In genomic region chr15:81075272-81075671, GRCh38 we compare ENCODE assay signal across 16 cellular contexts. TPM values are rescaled to one million over a fixed set of nuclear protein-coding genes. Genes with fewer than 3 reads are reported as not detected.
DNase-seq lines count a peak whose midpoint lies in the region; ATAC-seq lines count a peak whose summit lies in the region.
"Had no signal": no experiment of that assay in that cellular context is flagged by ENCODE, and none has a peak within 500 bp of the region (broad histone marks: within the 10 kb centered on the region; RNA-seq: fewer than 3 reads in every experiment).

No MANE protein-coding gene starts in this region.

- H3K4me3 Mint-ChIP-seq in activated CD4-positive, alpha-beta T cell treated with anti-CD3 and anti-CD28 coated beads, Interleukin-2, amount 10 ng/mL, durations not matched to agents 24 days and 14 days = no peak overlapping the region
- H3K4me3 Mint-ChIP-seq in activated naive CD8-positive, alpha-beta T cell treated with anti-CD3 and anti-CD28 coated beads, Interleukin-2, amount 50 U/mL, for 24 hours = no peak overlapping the region
- H3K4me3 Mint-ChIP-seq in activated naive CD8-positive, alpha-beta T cell treated with anti-CD3 and anti-CD28 coated beads for 36 hours = no peak overlapping the region
- H3K4me3 Mint-ChIP-seq in activated T-helper 1 cell treated with anti-CD3 and anti-CD28 coated beads, Interleukin-12 subunit alpha, Interleukin-12 subunit beta, Interleukin-2, Interleukin-4 antibody, amounts not matched to agents 30 ng/mL and 10 ng/mL and 1 ng/mL, durations not matched to agents 14 hours and 24 hours and 36 hours = no peak overlapping the region
- H3K4me3 Mint-ChIP-seq in stimulated activated effector memory CD8-positive, alpha-beta T cell treated with anti-CD3 and anti-CD28 coated beads, Interleukin-12 subunit alpha, Interleukin-12 subunit beta, amount 100 ng/mL, for 72 hours = no peak overlapping the region
- H3K4me3 Mint-ChIP-seq: CD4-positive, alpha-beta T cell; GM23338 had no signal

- peak overlapping the region; percentile 48 for H3K27ac Mint-ChIP-seq in activated CD4-positive, alpha-beta T cell treated with anti-CD3 and anti-CD28 coated beads, Interleukin-2, amount 10 ng/mL, durations not matched to agents 24 days and 14 days
- H3K27ac Mint-ChIP-seq in activated naive CD8-positive, alpha-beta T cell treated with anti-CD3 and anti-CD28 coated beads, Interleukin-2, amount 50 U/mL, for 24 hours = peak overlapping the region; percentile 7
- H3K27ac Mint-ChIP-seq in activated naive CD8-positive, alpha-beta T cell treated with anti-CD3 and anti-CD28 coated beads for 36 hours = no peak overlapping the region
- peak overlapping the region; percentile 48 for H3K27ac Mint-ChIP-seq in activated T-helper 1 cell treated with anti-CD3 and anti-CD28 coated beads, Interleukin-12 subunit alpha, Interleukin-12 subunit beta, Interleukin-2, Interleukin-4 antibody, amounts not matched to agents 30 ng/mL and 10 ng/mL and 1 ng/mL, durations not matched to agents 14 hours and 24 hours and 36 hours
- H3K27ac Mint-ChIP-seq in stimulated activated effector memory CD8-positive, alpha-beta T cell treated with anti-CD3 and anti-CD28 coated beads, Interleukin-12 subunit alpha, Interleukin-12 subunit beta, amount 100 ng/mL, for 72 hours = peak overlapping the region; percentile 65
- H3K27ac Mint-ChIP-seq: CD4-positive, alpha-beta T cell; GM23338 had no signal

- intact Hi-C loops in activated CD4-positive, alpha-beta T cell treated with anti-CD3 and anti-CD28 coated beads, Interleukin-2, amount 10 ng/mL, durations not matched to agents 24 days and 14 days (cut with micrococcal nuclease) = no loop called here
- intact Hi-C loops in activated T-helper 1 cell treated with anti-CD3 and anti-CD28 coated beads, Interleukin-12 subunit alpha, Interleukin-12 subunit beta, Interleukin-2, Interleukin-4 antibody, amounts not matched to agents 30 ng/mL and 10 ng/mL and 1 ng/mL, durations not matched to agents 14 hours and 24 hours and 36 hours (cut with micrococcal nuclease) = no loop called here

- H3K36me3 Mint-ChIP-seq in activated CD4-positive, alpha-beta T cell treated with anti-CD3 and anti-CD28 coated beads, Interleukin-2, amount 10 ng/mL, durations not matched to agents 24 days and 14 days (ENCODE audit: low read depth) = no peaks in the 10 kb centered on the region
- H3K36me3 Mint-ChIP-seq in activated naive CD8-positive, alpha-beta T cell treated with anti-CD3 and anti-CD28 coated beads, Interleukin-2, amount 50 U/mL, for 24 hours (ENCODE audit: low read depth) = peaks cover 1% of the 10 kb centered on the region
- peaks cover 1% of the 10 kb centered on the region for H3K36me3 Mint-ChIP-seq in activated naive CD8-positive, alpha-beta T cell treated with anti-CD3 and anti-CD28 coated beads for 36 hours
- H3K36me3 Mint-ChIP-seq in activated T-helper 1 cell treated with anti-CD3 and anti-CD28 coated beads, Interleukin-12 subunit alpha, Interleukin-12 subunit beta, Interleukin-2, Interleukin-4 antibody, amounts not matched to agents 30 ng/mL and 10 ng/mL and 1 ng/mL, durations not matched to agents 14 hours and 24 hours and 36 hours (ENCODE audit: low read depth) = peaks cover 4% of the 10 kb centered on the region
- no peaks in the 10 kb centered on the region for H3K36me3 Mint-ChIP-seq in stimulated activated effector memory CD8-positive, alpha-beta T cell treated with anti-CD3 and anti-CD28 coated beads, Interleukin-12 subunit alpha, Interleukin-12 subunit beta, amount 100 ng/mL, for 72 hours

- H3K4me1 Mint-ChIP-seq in activated CD4-positive, alpha-beta T cell treated with anti-CD3 and anti-CD28 coated beads, Interleukin-2, amount 10 ng/mL, durations not matched to agents 24 days and 14 days = peaks cover 15% of the 10 kb centered on the region
- peaks cover 11% of the 10 kb centered on the region for H3K4me1 Mint-ChIP-seq in activated naive CD8-positive, alpha-beta T cell treated with anti-CD3 and anti-CD28 coated beads, Interleukin-2, amount 50 U/mL, for 24 hours
- peaks cover 2% of the 10 kb centered on the region for H3K4me1 Mint-ChIP-seq in activated naive CD8-positive, alpha-beta T cell treated with anti-CD3 and anti-CD28 coated beads for 36 hours
- peaks cover 20% of the 10 kb centered on the region for H3K4me1 Mint-ChIP-seq in activated T-helper 1 cell treated with anti-CD3 and anti-CD28 coated beads, Interleukin-12 subunit alpha, Interleukin-12 subunit beta, Interleukin-2, Interleukin-4 antibody, amounts not matched to agents 30 ng/mL and 10 ng/mL and 1 ng/mL, durations not matched to agents 14 hours and 24 hours and 36 hours (ENCODE audit: low read depth)
- H3K4me1 Mint-ChIP-seq in stimulated activated effector memory CD8-positive, alpha-beta T cell treated with anti-CD3 and anti-CD28 coated beads, Interleukin-12 subunit alpha, Interleukin-12 subunit beta, amount 100 ng/mL, for 72 hours = peaks cover 10% of the 10 kb centered on the region
- H3K4me1 Mint-ChIP-seq: GM23338 had no signal

- peaks cover 12% of the 10 kb centered on the region for H3K9me3 Mint-ChIP-seq in activated CD4-positive, alpha-beta T cell treated with anti-CD3 and anti-CD28 coated beads, Interleukin-2, amount 10 ng/mL, durations not matched to agents 24 days and 14 days
- H3K9me3 Mint-ChIP-seq in activated naive CD8-positive, alpha-beta T cell treated with anti-CD3 and anti-CD28 coated beads, Interleukin-2, amount 50 U/mL, for 24 hours = peaks cover 7% of the 10 kb centered on the region
- H3K9me3 Mint-ChIP-seq in activated naive CD8-positive, alpha-beta T cell treated with anti-CD3 and anti-CD28 coated beads for 36 hours = peaks cover 2% of the 10 kb centered on the region
- peaks cover 16% of the 10 kb centered on the region for H3K9me3 Mint-ChIP-seq in activated T-helper 1 cell treated with anti-CD3 and anti-CD28 coated beads, Interleukin-12 subunit alpha, Interleukin-12 subunit beta, Interleukin-2, Interleukin-4 antibody, amounts not matched to agents 30 ng/mL and 10 ng/mL and 1 ng/mL, durations not matched to agents 14 hours and 24 hours and 36 hours
- peaks cover 4% of the 10 kb centered on the region for H3K9me3 Mint-ChIP-seq in stimulated activated effector memory CD8-positive, alpha-beta T cell treated with anti-CD3 and anti-CD28 coated beads, Interleukin-12 subunit alpha, Interleukin-12 subunit beta, amount 100 ng/mL, for 72 hours
- H3K9me3 Mint-ChIP-seq: CD4-positive, alpha-beta T cell had no signal

- no peak for ATAC-seq in activated naive CD8-positive, alpha-beta T cell treated with anti-CD3 and anti-CD28 coated beads, Interleukin-2, amount 50 U/mL, for 24 hours
- peak; percentile 62 for ATAC-seq in stimulated activated effector memory CD8-positive, alpha-beta T cell treated with anti-CD3 and anti-CD28 coated beads, Interleukin-12 subunit alpha, Interleukin-12 subunit beta, amount 100 ng/mL, for 72 hours
- ATAC-seq: A549, GM23338, HepG2 had no signal

- DNase-seq in activated CD4-positive, alpha-beta T cell treated with anti-CD3 and anti-CD28 coated beads, Interleukin-2, amount 10 ng/mL, durations not matched to agents 24 days and 14 days = no peak
- DNase-seq in activated CD4-positive, alpha-beta T cell treated with anti-CD3 and anti-CD28 coated beads for 48 hours = no peak
- no peak for DNase-seq in activated naive CD8-positive, alpha-beta T cell treated with anti-CD3 and anti-CD28 coated beads, Interleukin-2, amount 50 U/mL, for 24 hours
- DNase-seq in activated naive CD8-positive, alpha-beta T cell treated with anti-CD3 and anti-CD28 coated beads for 36 hours = no peak
- DNase-seq in activated T-helper 1 cell treated with anti-CD3 and anti-CD28 coated beads, Interleukin-12 subunit alpha, Interleukin-12 subunit beta, Interleukin-2, Interleukin-4 antibody, amounts not matched to agents 30 ng/mL and 10 ng/mL and 1 ng/mL, durations not matched to agents 14 hours and 24 hours and 36 hours (ENCODE audit: low spot score) = no peak
- DNase-seq in stimulated activated effector memory CD8-positive, alpha-beta T cell treated with anti-CD3 and anti-CD28 coated beads, Interleukin-12 subunit alpha, Interleukin-12 subunit beta, amount 100 ng/mL, for 72 hours (ENCODE audit: low spot score in 2 of 2) = no peak
- no peak for DNase-seq in NCI-H446 treated with DMSO at 0.1 percent for 48 hours (lab: John Stamatoyannopoulos, UW)
- DNase-seq in NCI-H510A (lab: John Stamatoyannopoulos, UW) = no peak
- DNase-seq: AML-193; CD4-positive, alpha-beta T cell; DMS153; DMS79; HCEC 1CT had no signal

- H3K27me3 Mint-ChIP-seq in activated CD4-positive, alpha-beta T cell treated with anti-CD3 and anti-CD28 coated beads, Interleukin-2, amount 10 ng/mL, durations not matched to agents 24 days and 14 days = peaks cover 3% of the 10 kb centered on the region
- H3K27me3 Mint-ChIP-seq in activated naive CD8-positive, alpha-beta T cell treated with anti-CD3 and anti-CD28 coated beads, Interleukin-2, amount 50 U/mL, for 24 hours = peaks cover 7% of the 10 kb centered on the region
- H3K27me3 Mint-ChIP-seq in activated naive CD8-positive, alpha-beta T cell treated with anti-CD3 and anti-CD28 coated beads for 36 hours = no peaks in the 10 kb centered on the region
- peaks cover 9% of the 10 kb centered on the region for H3K27me3 Mint-ChIP-seq in activated T-helper 1 cell treated with anti-CD3 and anti-CD28 coated beads, Interleukin-12 subunit alpha, Interleukin-12 subunit beta, Interleukin-2, Interleukin-4 antibody, amounts not matched to agents 30 ng/mL and 10 ng/mL and 1 ng/mL, durations not matched to agents 14 hours and 24 hours and 36 hours (ENCODE audit: insufficient read depth)

RNA-seq across cellular contexts. Expression of gene CFAP161, which starts 58.8 kb away (rescaled TPM):
- not detected in 2 replicates for total RNA-seq in activated CD4-positive, alpha-beta T cell treated with anti-CD3 and anti-CD28 coated beads, Interleukin-2, amount 10 ng/mL, durations not matched to agents 24 days and 14 days
- not detected for total RNA-seq in activated naive CD8-positive, alpha-beta T cell treated with anti-CD3 and anti-CD28 coated beads for 36 hours
- not detected in 2 replicates for total RNA-seq in activated T-helper 1 cell treated with anti-CD3 and anti-CD28 coated beads, Interleukin-12 subunit alpha, Interleukin-12 subunit beta, Interleukin-2, Interleukin-4 antibody, amounts not matched to agents 30 ng/mL and 10 ng/mL and 1 ng/mL, durations not matched to agents 14 hours and 24 hours and 36 hours
- total RNA-seq: CD4-positive, alpha-beta T cell; GM23338; HepG2 had no signal
